Comparison of ENCODE assay signal across 1 cellular context in genomic region chr4:19002170-19002569, GRCh38.
TF ChIP-seq lines count a peak whose summit lies in the region.

No MANE protein-coding gene starts in this region.

TF ChIP-seq in GM23338, 12 proteins besides CTCF, POLR2A, EP300 and RAD21 (continued from another document):
- TF ChIP-seq ZNF462 (CRISPR knock-in tag; IDR thresholded peaks at IDR 0.05) (no peak), EZH2phosphoT487 (IDR thresholded peaks at IDR 0.05; ENCODE audit: unreplicated experiment) (no peak), STAT1 (IDR thresholded peaks at IDR 0.05; ENCODE audit: unreplicated experiment) (no peak), ZNF114 (CRISPR knock-in tag; IDR thresholded peaks at IDR 0.05) (no peak), CREB1 (CRISPR knock-in tag; IDR thresholded peaks at IDR 0.05; ENCODE audit: low read depth) (no peak), JUNB (IDR thresholded peaks at IDR 0.05; ENCODE audit: unreplicated experiment) (no peak)
